Comparison of ENCODE assay signal across 1 cellular context in genomic region chr11:116471608-116472007, GRCh38.
A peak's percentile ranks its signal among the peaks of the same experiment; 100 is the strongest.
TF ChIP-seq lines count a peak whose summit lies in the region.

No MANE protein-coding gene starts in this region.

TF ChIP-seq in endothelial cell of umbilical vein, 7 proteins besides CTCF, POLR2A, EP300 and RAD21 (continued from another document):
- no peak for TF ChIP-seq MAX (IDR thresholded peaks at IDR 0.05; ENCODE audit: insufficient read depth, insufficient read length)
- TF ChIP-seq FOS (IDR thresholded peaks at IDR 0.05; ENCODE audit: borderline replicate concordance, insufficient read depth, low read length): peak; percentile 70
